In genomic region chr7:156618791-156619367, GRCh38 we compare ENCODE assay signal across 28 cellular contexts. TPM values are rescaled to one million over a fixed set of nuclear protein-coding genes. Genes with fewer than 3 reads are reported as not detected.
DNase-seq lines count a peak whose midpoint lies in the region; ATAC-seq, FAIRE-seq and TF ChIP-seq lines count a peak whose summit lies in the region.
"Had no signal": no experiment of that assay in that cellular context is flagged by ENCODE, and none has a peak within 500 bp of the region (broad histone marks: within the 10 kb centered on the region; RNA-seq: fewer than 3 reads in every experiment).

No MANE protein-coding gene starts in this region.

- H3K36me3 Mint-ChIP-seq in Caco-2 (ENCODE audit: insufficient read depth, unreplicated experiment) = peaks cover 57% of the 10 kb centered on the region
- H3K36me3 Mint-ChIP-seq: CD14-positive monocyte had no signal

- no TSS peak for BruUV-seq in Caco-2 (replicated peaks; lab: Mats Ljungman, UMichigan)

- H3K23ac ChIP-seq in H1 (ENCODE audit: insufficient read length) = no peak overlapping the region
- H3K23ac ChIP-seq in mesendoderm (ENCODE audit: low read length) = no peak overlapping the region

- H4K20me1 ChIP-seq in H1 (replicated peaks in 1 of 2; ENCODE audit: control insufficient read depth in 1 of 2, insufficient read depth in 2 of 2, low read length in 2 of 2) (no peaks in the 10 kb centered on the region), SK-N-SH (ENCODE audit: insufficient read depth) (no peaks in the 10 kb centered on the region)

- H3K79me2 ChIP-seq in H1 (ENCODE audit: control insufficient read depth in 1 of 2, insufficient read depth in 2 of 2, low read length in 2 of 2) (no peaks in the 10 kb centered on the region), mesendoderm (ENCODE audit: control insufficient read depth, insufficient read depth, low read length) (no peaks in the 10 kb centered on the region), SK-N-SH (ENCODE audit: insufficient read depth) (no peaks in the 10 kb centered on the region)

- WGBS in H1 (ENCODE audit: extremely low coverage in 1 of 2, insufficient coverage in 1 of 2, insufficient read length in 1 of 2, insufficient replicate concordance in 2 of 2, low coverage in 1 of 2, low lambda C conversion rate in 2 of 2, missing lambda C conversion rate in 1 of 2), 2 experiments = 80% methylated on average over 14 of the region's 14 CpGs; no CpG with 5 or more reads in 1 of the 2 experiments
- no CpG with 5 or more reads among the region's 14 CpGs for WGBS in mesendoderm (ENCODE audit: extremely low coverage, insufficient coverage, low lambda C conversion rate)
- 73% methylated on average over 11 of the region's 14 CpGs for WGBS in SK-N-SH (ENCODE audit: low lambda C conversion rate)

- POLR2A ChIA-PET in Caco-2 (lab: Charles Lee) = interaction anchor here (0.9 kb wide), 1 partner anchor 21 kb away, joined by 3 read pairs; no protein-coding TSS in a partner anchor
- POLR2A ChIA-PET in H1 (lab: Charles Lee; ENCODE audit: partially characterized antibody) = interaction anchor here (1.2 to 2.3 kb wide), 4 partner anchors 10 to 40 kb away, joined by 4 to 5 read pairs (median 5); no protein-coding TSS in a partner anchor
- POLR2A ChIA-PET in SK-N-SH (lab: Yijun Ruan, JAX) = no interaction called here

- DNase-seq in Caco-2 (no peak), H1 (ENCODE audit: low read depth in 1 of 2, low spot score in 2 of 2) (no peak), mesendoderm (no peak), SK-N-SH (no peak)
- DNase-seq in activated CD4-positive, alpha-beta T cell treated with anti-CD3 and anti-CD28 coated beads for 48 hours = no peak
- DNase-seq: 8988T; ACHN; BE2C; Calu3; CD8-positive, alpha-beta memory T cell; DMS79 treated with DMSO at 0.1 percent for 48 hours; HFFc6; KG1; MM.1S; NCI-H1694; NCI-H2029 treated with DMSO at 0.1 percent for 48 hours; NCI-H2227 treated with DMSO at 0.1 percent for 48 hours; NCI-H526 treated with DMSO at 0.1 percent for 48 hours; PC-9; SJCRH30 had no signal

- FAIRE-seq in H1 (lab: Jason Lieb, UNC) = no peak
- FAIRE-seq: GM18507 had no signal

- peaks cover 46% of the 10 kb centered on the region for H3K4me1 Mint-ChIP-seq in Caco-2 (ENCODE audit: low read depth, unreplicated experiment)

- H3K36me3 ChIP-seq in Caco-2 (ENCODE audit: control insufficient read depth, insufficient read depth, low read length) (no peaks in the 10 kb centered on the region), HUES48 (ENCODE audit: control insufficient read depth, insufficient read depth, low read length) (no peaks in the 10 kb centered on the region), H1 (ENCODE audit: control insufficient read depth in 2 of 4, insufficient read depth in 4 of 4, low read length in 3 of 4) (no peaks in the 10 kb centered on the region), mesendoderm (ENCODE audit: control insufficient read depth, insufficient read depth, low read length) (no peaks in the 10 kb centered on the region), SK-N-SH (replicated peaks in 1 of 2; ENCODE audit: control insufficient read depth in 1 of 2, insufficient read depth in 2 of 2, low read length in 1 of 2) (no peaks in the 10 kb centered on the region)
- H3K36me3 ChIP-seq: BE2C, HAP-1, SJCRH30 had no signal

- H2BK5ac ChIP-seq in H1 (ENCODE audit: low read depth, low read length) = peak overlapping the region; percentile 67; the same call in 1 of the 2 replicates
- H2BK5ac ChIP-seq in mesendoderm (ENCODE audit: low read length) = no peak overlapping the region

- H4K91ac ChIP-seq in H1 (replicated peaks; ENCODE audit: insufficient read length, low read length) = peak overlapping the region; percentile 44

- no peaks in the 10 kb centered on the region for H3K79me1 ChIP-seq in H1 (ENCODE audit: low read depth, low read length)
- H3K79me1 ChIP-seq in mesendoderm (ENCODE audit: low read length) = no peaks in the 10 kb centered on the region

- no peaks in the 10 kb centered on the region for H3K9me2 ChIP-seq in SK-N-SH

- 0 out of 2 replicates have a peak overlapping the region, but pooled peaks have one; percentile 5 for H4K8ac ChIP-seq in H1 (ENCODE audit: extremely low read depth, insufficient read depth, low read length)
- H4K8ac ChIP-seq in mesendoderm (ENCODE audit: low read depth, low read length) = no peak overlapping the region

- no peak overlapping the region for H3K56ac ChIP-seq in H1 (replicated peaks; ENCODE audit: insufficient read length, low read depth, low read length)
- peak overlapping the region; percentile 17 for H3K56ac ChIP-seq in mesendoderm (ENCODE audit: low read length)

- peak overlapping the region; percentile 79 for H3K18ac ChIP-seq in H1 (ENCODE audit: extremely low read depth, low read length)
- H3K18ac ChIP-seq in mesendoderm (ENCODE audit: low read length) = no peak overlapping the region

- H2AK5ac ChIP-seq in H1 (ENCODE audit: low read depth, low read length) = peak overlapping the region; percentile 54; the same call in 1 of the 2 replicates
- no peak overlapping the region for H2AK5ac ChIP-seq in mesendoderm (ENCODE audit: low read length)

- H3K14ac ChIP-seq in H1 (ENCODE audit: insufficient read length) = no peak overlapping the region

- H3K23me2 ChIP-seq in H1 (ENCODE audit: low read depth, low read length) = peaks cover 4% of the 10 kb centered on the region; the same call in 1 of the 2 replicates

- H3K9me3 ChIP-seq in Caco-2 (peaks cover 24% of the 10 kb centered on the region), HUES48 (ENCODE audit: control insufficient read depth, insufficient read depth, low read length) (no peaks in the 10 kb centered on the region), H1 (ENCODE audit: insufficient read depth in 2 of 2, low read depth in 1 of 2, low read length in 1 of 2) (no peaks in the 10 kb centered on the region), SK-N-SH (no peaks in the 10 kb centered on the region)
- H3K9me3 ChIP-seq: BE2C, HAP-1, SJCRH30 had no signal

- no peak for TF ChIP-seq POLR2A in H1 (IDR thresholded peaks at IDR 0.05; ENCODE audit: control extremely low read depth in 1 of 2, low read depth in 2 of 2, low read length in 2 of 2)

- no peak for TF ChIP-seq RAD21 in H1 (IDR thresholded peaks at IDR 0.05 in 1 of 2, conservative IDR thresholded peaks at IDR 0.05 in 1 of 2; ENCODE audit: low read depth in 2 of 2, low read length in 2 of 2)
- TF ChIP-seq RAD21 in SK-N-SH (IDR thresholded peaks at IDR 0.05; ENCODE audit: low read length) = no peak

- no peaks in the 10 kb centered on the region for H3F3A ChIP-seq in SK-N-SH (replicated peaks; ENCODE audit: insufficient read depth)

- H2AFZ ChIP-seq in H1 (ENCODE audit: low read length) (no peak overlapping the region), SK-N-SH (ENCODE audit: low read depth) (no peak overlapping the region)
- H2AFZ ChIP-seq: PC-9 had no signal

- H3K27ac ChIP-seq in HUES48 (ENCODE audit: low read depth, low read length) = peak overlapping the region; percentile 70
- peak overlapping the region; percentile 40; the same call in 1 of the 2 replicates for H3K27ac ChIP-seq in H1 (ENCODE audit: low read depth, low read length)
- H3K27ac ChIP-seq in mesendoderm (ENCODE audit: low read depth, low read length) = no peak overlapping the region
- H3K27ac ChIP-seq in SK-N-SH (ENCODE audit: low read depth in 2 of 2, low read length in 1 of 2) = no peak overlapping the region
- H3K27ac ChIP-seq: HL-60, PC-9, SJCRH30 had no signal

- H3K4me3 ChIP-seq in Caco-2 (ENCODE audit: low read depth, low read length) (no peak overlapping the region), HUES48 (ENCODE audit: low read depth, low read length) (no peak overlapping the region), H1 (ENCODE audit: extremely low read depth in 1 of 4, insufficient read depth in 2 of 4, low read depth in 3 of 4, low read length in 4 of 4) (no peak overlapping the region), mesendoderm (ENCODE audit: low read length) (no peak overlapping the region), SK-N-SH (ENCODE audit: low read depth in 2 of 2, low read length in 1 of 2) (no peak overlapping the region)
- H3K4me3 ChIP-seq: HAP-1, PC-9, SJCRH30 had no signal

- CTCF ChIA-PET in Caco-2 (lab: Charles Lee) (no interaction called here), H1 (lab: Charles Lee; ENCODE audit: partially characterized antibody) (interaction anchor here (0.8 to 1.9 kb wide), 10 partner anchors 8 to 145 kb away, joined by 3 to 7 read pairs (median 4); no protein-coding TSS in a partner anchor), SK-N-SH (lab: Yijun Ruan, JAX) (interaction anchor here (0.8 to 1.4 kb wide), 3 partner anchors 11 to 170 kb away, joined by 3 read pairs; no protein-coding TSS in a partner anchor)

- H3K4me3 Mint-ChIP-seq in Caco-2 (ENCODE audit: unreplicated experiment) = no peak overlapping the region

- H3K4ac ChIP-seq in H1 (replicated peaks; ENCODE audit: insufficient read length, low read depth, low read length) (no peak overlapping the region), mesendoderm (ENCODE audit: low read depth, low read length) (no peak overlapping the region)

- peak overlapping the region; percentile 73; the same call in 1 of the 2 replicates for H2BK20ac ChIP-seq in H1 (ENCODE audit: low read length)

- H3K4me2 ChIP-seq in H1 (ENCODE audit: insufficient read depth in 1 of 2, low read depth in 2 of 2, low read length in 2 of 2) = peak overlapping the region; percentile 1 to 42; a peak in 2 of 4 replicates
- no peak overlapping the region for H3K4me2 ChIP-seq in mesendoderm (ENCODE audit: low read length)
- no peak overlapping the region for H3K4me2 ChIP-seq in SK-N-SH
- H3K4me2 ChIP-seq: PC-9 had no signal

- H3K27me3 ChIP-seq in Caco-2 (replicated peaks; ENCODE audit: control insufficient read depth, insufficient read depth, low read length) (no peaks in the 10 kb centered on the region), HUES48 (ENCODE audit: control insufficient read depth, insufficient read depth, low read length) (peaks cover 26% of the 10 kb centered on the region), H1 (replicated peaks in 1 of 4; ENCODE audit: control insufficient read depth in 3 of 4, extremely low read depth in 1 of 4, insufficient read depth in 3 of 4, low read length in 3 of 4) (peaks cover 0 to 22% (median 11%) of the 10 kb centered on the region in 4 experiments; a peak in 5 of 7 replicates), mesendoderm (ENCODE audit: insufficient read depth, low read length, poor library complexity) (no peaks in the 10 kb centered on the region), SK-N-SH (ENCODE audit: insufficient read depth) (peaks cover 15% of the 10 kb centered on the region; the same call in 1 of the 2 replicates)

- TF ChIP-seq EP300 in H1 (IDR thresholded peaks at IDR 0.05; ENCODE audit: borderline replicate concordance in 1 of 2, low read depth in 2 of 2, low read length in 2 of 2) (no peak), SK-N-SH (IDR thresholded peaks at IDR 0.05; ENCODE audit: borderline replicate concordance in 1 of 2, low read depth in 1 of 2, low read length in 1 of 2) (no peak)

- peak overlapping the region; percentile 67 for H2BK120ac ChIP-seq in H1 (replicated peaks; ENCODE audit: low read depth, low read length)
- H2BK120ac ChIP-seq in mesendoderm (ENCODE audit: low read depth, low read length) = no peak overlapping the region

- peak overlapping the region; percentile 85; the same call in 1 of the 2 replicates for H2BK12ac ChIP-seq in H1 (ENCODE audit: low read depth, low read length)

- peak overlapping the region; percentile 84 for H3K27ac Mint-ChIP-seq in Caco-2 (ENCODE audit: unreplicated experiment)
- H3K27ac Mint-ChIP-seq: CD14-positive monocyte; CD8-positive, alpha-beta memory T cell; HFFc6 had no signal

- H3K9ac ChIP-seq in HUES48 (ENCODE audit: low read depth, low read length) (no peak overlapping the region), H1 (replicated peaks in 1 of 4; ENCODE audit: extremely low read depth in 1 of 4, low read depth in 3 of 4, low read length in 3 of 4) (no peak overlapping the region; a peak in 2 of 7 replicates), mesendoderm (ENCODE audit: low read length) (no peak overlapping the region), SK-N-SH (no peak overlapping the region)

- H2BK15ac ChIP-seq in H1 (ENCODE audit: low read length) (0 out of 2 replicates have a peak overlapping the region, but pooled peaks have one; percentile 13), mesendoderm (replicated peaks; ENCODE audit: low read depth) (no peak overlapping the region)

- H3K4me1 ChIP-seq in Caco-2 (peaks cover 58% of the 10 kb centered on the region), HUES48 (ENCODE audit: control insufficient read depth, insufficient read depth, low read length) (peaks cover 26% of the 10 kb centered on the region), H1 (replicated peaks in 1 of 4; ENCODE audit: control insufficient read depth in 3 of 4, insufficient read depth in 4 of 4, low read length in 3 of 4) (peaks cover 7 to 15% (median 14%) of the 10 kb centered on the region in 4 experiments), mesendoderm (ENCODE audit: control insufficient read depth, low read depth, low read length) (peaks cover 2% of the 10 kb centered on the region), SK-N-SH (ENCODE audit: control insufficient read depth in 1 of 2, insufficient read depth in 2 of 2, low read depth in 1 of 2, low read length in 1 of 2) (peaks cover 0 to 2% of the 10 kb centered on the region in 2 experiments; a peak in 1 of 4 replicates)
- H3K4me1 ChIP-seq: BE2C, SJCRH30 had no signal

- no peak for ATAC-seq in HG03039 (IDR thresholded peaks at IDR 0.05; ENCODE audit: unreplicated experiment)
- no peak for ATAC-seq in HG02642 (IDR thresholded peaks at IDR 0.05; ENCODE audit: poor library complexity, unreplicated experiment)
- ATAC-seq: Right ventricle myocardium inferior had no signal

- H3K9me3 Mint-ChIP-seq in Caco-2 (ENCODE audit: unreplicated experiment) = peaks cover 23% of the 10 kb centered on the region
- H3K9me3 Mint-ChIP-seq: HFFc6 had no signal

- intact Hi-C loops in Caco-2 (cut with micrococcal nuclease; ENCODE audit: unreplicated experiment) = no loop called here

- TF ChIP-seq CTCF in Caco-2 (IDR thresholded peaks at IDR 0.05; ENCODE audit: insufficient read depth in 1 of 2, low read depth in 1 of 2, low read length in 1 of 2, severe bottlenecking in 1 of 2, unreplicated experiment in 1 of 2) (no peak), H1 (IDR thresholded peaks at IDR 0.05; ENCODE audit: control extremely low read depth in 1 of 3, insufficient read depth in 1 of 3, low read depth in 1 of 3, low read length in 3 of 3) (peak in 1 of 3 experiments; percentile 0; a peak in 1 of 4 replicates), SK-N-SH (IDR thresholded peaks at IDR 0.05) (no peak)

- no peaks in the 10 kb centered on the region for H3K27me3 Mint-ChIP-seq in Caco-2 (ENCODE audit: insufficient read depth, unreplicated experiment)

- H4K5ac ChIP-seq in H1 (ENCODE audit: insufficient read length, low read depth, low read length) (no peak overlapping the region), mesendoderm (ENCODE audit: low read length) (no peak overlapping the region)

RNA-seq across cellular contexts. Expression of gene RNF32, which starts 21.7 kb away (rescaled TPM):
- total RNA-seq in Caco-2 (2022) = 24.1 and 26.0 TPM in 2 replicates
- 0.67 and 1.2 TPM in 2 replicates for total RNA-seq in H1 (2021; fragmentation: NEBNext Ultra II Directional; extraction: Animal tissue kit (Norgen Biotek cat#: 25700))
- 0.48 and 0.72 TPM in 2 replicates for polyA plus RNA-seq in H1 (2011; rRNA removed)
- 0.97 TPM for polyA plus RNA-seq in H1 (2011; cell fraction: cytosol; rRNA removed)
- 1.0 TPM for polyA plus RNA-seq in H1 (2011; cell fraction: nucleus; rRNA removed)
- 0.56 to 1.6 TPM (median 0.93 TPM) in 4 replicates for polyA plus RNA-seq in H1 (2012, experiment 1 of 2)
- polyA plus RNA-seq in H1 (2012, experiment 2 of 2) = 0.42 TPM
- polyA plus RNA-seq in H1 (2013, experiment 1 of 2) = 1.4 TPM
- polyA plus RNA-seq in H1 (2013, experiment 2 of 2) = 1.6 TPM
- polyA minus RNA-seq in H1 (2011; rRNA and poly(A)+ RNA removed) = 0.46 and 0.57 TPM in 2 replicates
- not detected for polyA minus RNA-seq in H1 (2011; cell fraction: cytosol; rRNA and poly(A)+ RNA removed)
- polyA minus RNA-seq in H1 (2011; cell fraction: nucleus; rRNA and poly(A)+ RNA removed) = 1.2 TPM
- polyA plus RNA-seq in mesendoderm (2013, experiment 1 of 2) = 1.7 TPM
- polyA plus RNA-seq in mesendoderm (2013, experiment 2 of 2) = 1.4 TPM
- polyA plus RNA-seq in SK-N-SH (2012; rRNA removed) = 2.2 and 2.3 TPM in 2 replicates
- polyA plus RNA-seq in SK-N-SH (2012; cell fraction: cytosol; rRNA removed) = 2.3 and 3.3 TPM in 2 replicates
- polyA plus RNA-seq in SK-N-SH (2012; cell fraction: nucleus; rRNA removed) = 1.6 and 3.3 TPM in 2 replicates

Comparison
In these comparisons a context has a peak if more than half of its experiments do, and no peak if none do; other contexts are left out.
1. H3K27ac ChIP-seq: peak in HUES48 (single experiment) and H1 (single experiment); none in mesendoderm (single experiment) and SK-N-SH (0 of 2).
2. H3K4me2 ChIP-seq: peak in H1 (2 of 2); none in mesendoderm (single experiment) and SK-N-SH (single experiment).
3. RNA of gene RNF32, which starts 21.7 kb away (total RNA-seq): 24.1 to 26.0 TPM in Caco-2; 0.67 to 1.2 TPM in H1; every median in the first group is over 10 times any median in the second.